In the genomic region with DNA sequence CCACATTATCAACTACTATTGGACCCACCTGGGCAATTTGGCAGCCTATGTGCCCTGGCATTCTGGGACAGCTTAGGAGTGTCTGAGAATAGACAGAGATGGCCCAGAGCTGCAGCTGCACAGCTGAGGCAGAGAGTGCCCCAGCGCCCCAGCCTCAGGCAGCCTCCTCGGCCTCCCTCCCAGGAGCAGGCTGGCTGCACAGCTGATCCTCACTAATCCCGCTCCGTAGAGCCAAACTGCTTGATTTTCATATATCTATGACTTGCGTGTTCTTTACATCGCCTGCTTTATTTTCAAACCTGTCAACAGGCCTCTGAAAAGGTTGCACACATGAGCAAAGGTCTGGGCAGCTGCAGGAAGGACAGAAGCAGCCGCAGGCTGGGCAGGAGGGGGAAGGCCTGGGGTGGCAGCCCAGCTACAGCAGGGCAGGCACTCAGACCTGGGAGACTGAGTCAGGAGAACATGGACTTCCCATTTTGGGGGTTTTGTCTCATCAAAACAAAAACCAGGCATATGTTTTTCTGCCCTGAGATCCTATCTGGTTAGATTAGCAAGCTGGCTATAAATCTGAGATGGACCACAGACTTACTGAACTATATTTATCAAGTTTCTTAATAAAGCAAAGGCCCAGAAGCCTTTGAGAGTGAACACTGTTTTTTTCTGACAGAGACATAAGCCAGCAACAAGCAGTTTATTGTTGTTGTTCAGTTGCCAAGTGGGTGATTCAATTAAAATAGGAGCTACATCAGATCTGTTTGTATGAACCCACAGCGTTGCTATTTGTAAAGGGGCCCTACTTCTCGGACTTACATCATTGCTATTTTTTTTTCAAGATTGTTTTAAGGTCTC, we compare ENCODE assay signal across 11 cellular contexts.
DNase-seq lines count a peak whose midpoint lies in the region; ATAC-seq lines count a peak whose summit lies in the region.
"Had no signal": no experiment of that assay in that cellular context is flagged by ENCODE, and none has a peak within 500 bp of the region (broad histone marks: within the 10 kb centered on the region; RNA-seq: fewer than 3 reads in every experiment).

No MANE protein-coding gene starts in this region.

- no peak overlapping the region for H3K27ac Mint-ChIP-seq in activated naive CD4-positive, alpha-beta T cell treated with anti-CD3 and anti-CD28 coated beads for 36 hours

- peaks cover 5% of the 10 kb centered on the region for H3K4me1 Mint-ChIP-seq in activated naive CD4-positive, alpha-beta T cell treated with anti-CD3 and anti-CD28 coated beads for 36 hours (ENCODE audit: low read depth)

- peak; percentile 56 to 82 for ATAC-seq in left cardiac atrium
- ATAC-seq in sciatic nerve, result peak; percentile 84
- ATAC-seq in GM19467 (IDR thresholded peaks at IDR 0.05; ENCODE audit: unreplicated experiment), result no peak
- no peak for ATAC-seq in HG03520 (IDR thresholded peaks at IDR 0.05; ENCODE audit: unreplicated experiment)

- H3K36me3 Mint-ChIP-seq in activated naive CD4-positive, alpha-beta T cell treated with anti-CD3 and anti-CD28 coated beads for 36 hours (ENCODE audit: low read depth), result no peaks in the 10 kb centered on the region

- peak; percentile 12 for DNase-seq in ELF-1 (ENCODE audit: low read depth, low spot score)
- peak; percentile 89 for DNase-seq in astrocyte of the hippocampus (ENCODE audit: low read depth, low spot score)
- no peak for DNase-seq in left cardiac atrium
- no peak for DNase-seq in sciatic nerve (ENCODE audit: low spot score)
- DNase-seq in activated naive CD4-positive, alpha-beta T cell treated with anti-CD3 and anti-CD28 coated beads for 36 hours, result no peak
- DNase-seq in putamen (ENCODE audit: low spot score), result no peak
- DNase-seq: colonic mucosa; NCI-H1694; stimulated activated CD4-positive, alpha-beta T cell treated with anti-CD3 and anti-CD28 coated beads, Interleukin-4, amount 100 ng/mL, for 1 hour had no signal

- CTCF ChIA-PET in activated naive CD4-positive, alpha-beta T cell treated with anti-CD3 and anti-CD28 coated beads for 36 hours (lab: Charles Lee), result no interaction called here

- H3K27me3 Mint-ChIP-seq in activated naive CD4-positive, alpha-beta T cell treated with anti-CD3 and anti-CD28 coated beads for 36 hours (ENCODE audit: low read depth), result no peaks in the 10 kb centered on the region

- no peaks in the 10 kb centered on the region for H3K9me3 Mint-ChIP-seq in activated naive CD4-positive, alpha-beta T cell treated with anti-CD3 and anti-CD28 coated beads for 36 hours

- intact Hi-C loops in left cardiac atrium (cut with DNase I), result no loop called here
- intact Hi-C loops in sciatic nerve (cut with DNase I), result no loop called here
- intact Hi-C loops in activated naive CD4-positive, alpha-beta T cell treated with anti-CD3 and anti-CD28 coated beads for 36 hours (cut with micrococcal nuclease), result no loop called here

- H3K4me3 Mint-ChIP-seq in activated naive CD4-positive, alpha-beta T cell treated with anti-CD3 and anti-CD28 coated beads for 36 hours, result no peak overlapping the region

Comparison
In these comparisons a context has a peak if more than half of its experiments do, and no peak if none do; other contexts are left out.
1. DNase-seq: peak in ELF-1 (single experiment) and astrocyte of the hippocampus (single experiment); none in left cardiac atrium (single experiment), sciatic nerve (single experiment), activated naive CD4-positive, alpha-beta T cell treated with anti-CD3 and anti-CD28 coated beads for 36 hours (single experiment) and putamen (single experiment).
2. ATAC-seq: peak in left cardiac atrium (2 of 2) and sciatic nerve (single experiment); none in GM19467 (single experiment) and HG03520 (single experiment).